In genomic region chr2:65528241-65528574, GRCh38 we compare ENCODE assay signal across 20 cellular contexts.
"Had no signal": no experiment of that assay in that cellular context is flagged by ENCODE, and none has a peak within 500 bp of the region (broad histone marks: within the 10 kb centered on the region; RNA-seq: fewer than 3 reads in every experiment).

No MANE protein-coding gene starts in this region.

- H3K36me3 ChIP-seq: esophagus muscularis mucosa, gastrocnemius medialis, right lobe of liver, transverse colon, uterus had no signal

- H3K4me1 ChIP-seq: body of pancreas, esophagus muscularis mucosa, gastrocnemius medialis, uterus had no signal

- H3K4me3 ChIP-seq: body of pancreas, esophagus muscularis mucosa, gastrocnemius medialis, right lobe of liver, smooth muscle cell, transverse colon, uterus had no signal

- H3K27ac ChIP-seq: body of pancreas, esophagus muscularis mucosa, gastrocnemius medialis, right lobe of liver, transverse colon, uterus had no signal

- H3K9me3 ChIP-seq: body of pancreas, esophagus muscularis mucosa, gastrocnemius medialis, right lobe of liver, transverse colon, uterus had no signal

- ATAC-seq: activated CD4-positive, alpha-beta T cell treated with anti-CD3 and anti-CD28 coated beads for 36 hours; activated T-cell treated with anti-CD3 and anti-CD28 coated beads, Interleukin-2, amount 50 U/mL, for 4 hours; body of pancreas; gastrocnemius medialis; naive thymus-derived CD4-positive, alpha-beta T cell; stimulated activated memory B cell treated with anti-CD40 and anti-IgM and Interleukin-4, amounts not matched to agents 10 μg/mL and 1 μg/mL and 100 μg/mL, for 72 hours had no signal

- H3K4me2 ChIP-seq: smooth muscle cell had no signal

- H3K27me3 ChIP-seq: body of pancreas, esophagus muscularis mucosa, gastrocnemius medialis, right lobe of liver, transverse colon, uterus had no signal

- DNase-seq: activated B cell treated with CpG ODN at 0.5 μM for 24 hours; activated CD4-positive, alpha-beta T cell treated with anti-CD3 and anti-CD28 coated beads for 36 hours; activated CD4-positive, alpha-beta T cell treated with anti-CD3 and anti-CD28 coated beads, Interleukin-2, amount 50 U/mL, for 4 hours; activated CD8-positive, alpha-beta memory T cell treated with anti-CD3 and anti-CD28 coated beads for 24 hours; activated CD8-positive, alpha-beta memory T cell treated with anti-CD3 and anti-CD28 coated beads, Interleukin-2, amount 50 U/mL, for 48 hours; activated T-cell treated with anti-CD3 and anti-CD28 coated beads, Interleukin-2, amount 50 U/mL, for 4 hours; anterior cingulate cortex; body of pancreas; effector CD4-positive, alpha-beta T cell; gastrocnemius medialis; hypothalamus; naive thymus-derived CD4-positive, alpha-beta T cell; occipital lobe; right lobe of liver; stimulated activated CD4-positive, alpha-beta T cell treated with anti-CD3 and anti-CD28 coated beads, Interleukin-15, amount 100 ng/mL, for 24 hours; transverse colon; uterus had no signal
